8 cellular contexts compared by ENCODE assay signal in the genomic region with DNA sequence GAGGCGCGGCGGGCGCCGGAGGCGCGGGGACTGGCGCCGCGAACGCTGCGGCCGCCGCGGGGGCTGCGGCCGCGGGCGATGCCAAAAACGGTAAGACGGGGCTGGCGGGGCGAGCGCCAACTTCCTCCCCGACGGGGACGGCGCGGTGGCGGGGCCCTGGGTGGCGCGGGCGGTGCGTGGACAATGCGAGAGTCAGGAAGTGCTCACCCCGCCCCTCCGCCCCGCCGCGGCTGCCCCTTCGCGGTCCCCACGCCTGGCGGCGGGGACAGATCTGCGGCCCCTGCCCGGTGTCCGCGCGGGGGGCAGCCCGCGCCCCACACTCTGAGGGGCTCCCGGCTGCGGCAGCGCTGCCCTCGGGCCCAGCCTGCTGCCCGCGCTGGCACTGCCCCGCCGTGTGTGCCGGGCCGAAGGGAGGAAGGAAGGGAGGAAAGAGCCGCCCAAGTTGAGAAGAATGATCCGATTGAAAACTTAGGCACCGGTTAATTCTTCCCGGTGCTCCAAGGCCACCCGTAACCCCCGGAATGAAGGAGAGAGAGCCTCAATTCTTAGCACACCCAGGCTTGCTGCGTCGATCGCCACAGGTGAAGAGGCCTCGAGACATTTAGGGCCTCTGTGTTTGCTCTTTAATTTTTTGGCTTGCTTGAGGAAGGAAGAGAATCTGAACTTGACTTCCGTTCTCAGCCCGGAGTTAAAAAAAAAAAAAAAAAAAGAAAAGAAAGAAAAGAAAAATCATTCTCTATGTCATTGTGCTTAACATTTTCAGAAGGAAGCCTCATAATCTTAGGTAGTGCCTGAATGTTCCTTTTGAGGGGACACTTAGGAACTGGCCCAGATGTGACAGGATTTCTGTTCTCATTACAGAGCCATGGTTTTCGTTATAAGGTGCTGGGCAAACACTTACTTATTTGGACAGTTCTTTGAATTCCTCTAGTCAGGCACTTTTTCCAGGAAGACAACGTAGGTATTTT. TPM values are rescaled to one million over a fixed set of nuclear protein-coding genes. Genes with fewer than 3 reads are reported as not detected.
DNase-seq lines count a peak whose midpoint lies in the region; ATAC-seq and TF ChIP-seq lines count a peak whose summit lies in the region.

No MANE protein-coding gene starts in this region.

- peaks cover 12% of the 10 kb centered on the region for H4K20me1 ChIP-seq in osteoblast (ENCODE audit: insufficient read depth, low read length)

- POLR2A ChIA-PET in RWPE1 (lab: Yijun Ruan, JAX; ENCODE audit: low non-redundant PET): no interaction called here

- peak overlapping the region; percentile 100 for H3K27ac Mint-ChIP-seq in activated naive CD4-positive, alpha-beta T cell treated with anti-CD3 and anti-CD28 coated beads, Interleukin-2, amount 50 U/mL, for 24 hours

- H3K4me3 Mint-ChIP-seq in activated naive CD4-positive, alpha-beta T cell treated with anti-CD3 and anti-CD28 coated beads, Interleukin-2, amount 50 U/mL, for 24 hours: peak overlapping the region; percentile 100

- peaks cover 20% of the 10 kb centered on the region for H3K36me3 Mint-ChIP-seq in activated naive CD4-positive, alpha-beta T cell treated with anti-CD3 and anti-CD28 coated beads, Interleukin-2, amount 50 U/mL, for 24 hours

- peak overlapping the region; percentile 98 for H2AFZ ChIP-seq in osteoblast (ENCODE audit: low read length)

- CTCF ChIA-PET in RWPE1 (lab: Yijun Ruan, JAX): no interaction called here

- peak overlapping the region; percentile 89 for H3K4me3 ChIP-seq in osteoblast (ENCODE audit: insufficient read depth, low read length)

- peaks cover 42% of the 10 kb centered on the region for H3K79me2 ChIP-seq in osteoblast (ENCODE audit: insufficient read depth, low read length)

- peak overlapping the region; percentile 98 for H3K4me2 ChIP-seq in osteoblast (ENCODE audit: insufficient read depth, low read length)

- H3K36me3 ChIP-seq in osteoblast (ENCODE audit: insufficient read depth, low read length): no peaks in the 10 kb centered on the region

- H3K27me3 Mint-ChIP-seq in activated naive CD4-positive, alpha-beta T cell treated with anti-CD3 and anti-CD28 coated beads, Interleukin-2, amount 50 U/mL, for 24 hours: no peaks in the 10 kb centered on the region

- no peaks in the 10 kb centered on the region for H3K9me3 ChIP-seq in osteoblast (ENCODE audit: low read depth, low read length)

- H3K4me1 ChIP-seq in osteoblast (ENCODE audit: insufficient read depth, low read length): peaks cover 2% of the 10 kb centered on the region

- H3K27ac ChIP-seq in 22Rv1 (peak overlapping the region; percentile 77), RWPE1 (peak overlapping the region; percentile 72), osteoblast (ENCODE audit: low read depth, low read length) (peak overlapping the region; percentile 78)

- no peaks in the 10 kb centered on the region for H3K27me3 ChIP-seq in osteoblast (ENCODE audit: insufficient read depth, low read length)

- TF ChIP-seq CTCF in 22Rv1 (IDR thresholded peaks at IDR 0.05): peak; percentile 15
- no peak for TF ChIP-seq CTCF in RWPE1 (conservative IDR thresholded peaks at IDR 0.05; ENCODE audit: low read depth)
- TF ChIP-seq CTCF in osteoblast (IDR thresholded peaks at IDR 0.05; ENCODE audit: extremely low read depth, low read depth, low read length): no peak

- intact Hi-C loops in Right ventricle myocardium inferior (cut with DNase I): loop anchor here (1.0 to 5.0 kb wide), 3 partner anchors 15 to 151 kb away; no protein-coding TSS in a partner anchor

- peaks cover 80% of the 10 kb centered on the region for H3K4me1 Mint-ChIP-seq in activated naive CD4-positive, alpha-beta T cell treated with anti-CD3 and anti-CD28 coated beads, Interleukin-2, amount 50 U/mL, for 24 hours

- H3K9me3 Mint-ChIP-seq in activated naive CD4-positive, alpha-beta T cell treated with anti-CD3 and anti-CD28 coated beads, Interleukin-2, amount 50 U/mL, for 24 hours: peaks cover 6% of the 10 kb centered on the region

- peak; percentile 18 for DNase-seq in RWPE1 (ENCODE audit: low spot score)
- DNase-seq in Right ventricle myocardium inferior (ENCODE audit: missing footprints): peak; percentile 92
- peak; percentile 73 for DNase-seq in osteoblast (ENCODE audit: insufficient read length, low spot score, missing footprints)
- no peak for DNase-seq in NCI-H2029 (lab: John Stamatoyannopoulos, UW)

- ATAC-seq in GM18520 (IDR thresholded peaks at IDR 0.05; ENCODE audit: unreplicated experiment) (peak; percentile 26), HG03066 (IDR thresholded peaks at IDR 0.05; ENCODE audit: low read depth, unreplicated experiment) (peak; percentile 37), Right ventricle myocardium inferior (peak; percentile 47)

RNA-seq across cellular contexts. Expression of a gene that starts 1.0 kb away (rescaled TPM):
- total RNA-seq in Right ventricle myocardium inferior: 54.9 TPM
- 50.1 and 53.9 TPM in 2 replicates for total RNA-seq in osteoblast
